In genomic region chr15:35671981-35672380, GRCh38 we compare ENCODE assay signal across 1 cellular context.
TF ChIP-seq lines count a peak whose summit lies in the region.

No MANE protein-coding gene starts in this region.

TF ChIP-seq in K562, 482 proteins besides CTCF, POLR2A, EP300 and RAD21 (continued from another document):
- no peak for TF ChIP-seq BRF2 (IDR thresholded peaks at IDR 0.05; ENCODE audit: borderline replicate concordance, insufficient read depth, insufficient read length)
- TF ChIP-seq SNIP1 (IDR thresholded peaks at IDR 0.05; ENCODE audit: low read depth), result no peak
- no peak for TF ChIP-seq HDAC6 (IDR thresholded peaks at IDR 0.05; ENCODE audit: low read depth, low read length)
- TF ChIP-seq ETS1 (conservative IDR thresholded peaks at IDR 0.05; ENCODE audit: control insufficient read depth, low read depth, low read length), result no peak
- no peak for TF ChIP-seq CEBPG (CRISPR knock-in tag; IDR thresholded peaks at IDR 0.05)
- TF ChIP-seq CEBPG (tag; conservative IDR thresholded peaks at IDR 0.05 in 1 of 2, IDR thresholded peaks at IDR 0.05 in 1 of 2), result no peak
- no peak for TF ChIP-seq DIDO1 (tag; IDR thresholded peaks at IDR 0.05; ENCODE audit: low read depth)
- no peak for TF ChIP-seq SIN3B (IDR thresholded peaks at IDR 0.05; ENCODE audit: low read depth)
- TF ChIP-seq, protein P1, sequence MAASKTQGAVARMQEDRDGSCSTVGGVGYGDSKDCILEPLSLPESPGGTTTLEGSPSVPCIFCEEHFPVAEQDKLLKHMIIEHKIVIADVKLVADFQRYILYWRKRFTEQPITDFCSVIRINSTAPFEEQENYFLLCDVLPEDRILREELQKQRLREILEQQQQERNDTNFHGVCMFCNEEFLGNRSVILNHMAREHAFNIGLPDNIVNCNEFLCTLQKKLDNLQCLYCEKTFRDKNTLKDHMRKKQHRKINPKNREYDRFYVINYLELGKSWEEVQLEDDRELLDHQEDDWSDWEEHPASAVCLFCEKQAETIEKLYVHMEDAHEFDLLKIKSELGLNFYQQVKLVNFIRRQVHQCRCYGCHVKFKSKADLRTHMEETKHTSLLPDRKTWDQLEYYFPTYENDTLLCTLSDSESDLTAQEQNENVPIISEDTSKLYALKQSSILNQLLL (CRISPR knock-in tag; IDR thresholded peaks at IDR 0.05; ENCODE audit: borderline replicate concordance), result no peak
- TF ChIP-seq ZNF408 (CRISPR knock-in tag; IDR thresholded peaks at IDR 0.05; ENCODE audit: low read depth), result no peak
- TF ChIP-seq, protein P2, sequence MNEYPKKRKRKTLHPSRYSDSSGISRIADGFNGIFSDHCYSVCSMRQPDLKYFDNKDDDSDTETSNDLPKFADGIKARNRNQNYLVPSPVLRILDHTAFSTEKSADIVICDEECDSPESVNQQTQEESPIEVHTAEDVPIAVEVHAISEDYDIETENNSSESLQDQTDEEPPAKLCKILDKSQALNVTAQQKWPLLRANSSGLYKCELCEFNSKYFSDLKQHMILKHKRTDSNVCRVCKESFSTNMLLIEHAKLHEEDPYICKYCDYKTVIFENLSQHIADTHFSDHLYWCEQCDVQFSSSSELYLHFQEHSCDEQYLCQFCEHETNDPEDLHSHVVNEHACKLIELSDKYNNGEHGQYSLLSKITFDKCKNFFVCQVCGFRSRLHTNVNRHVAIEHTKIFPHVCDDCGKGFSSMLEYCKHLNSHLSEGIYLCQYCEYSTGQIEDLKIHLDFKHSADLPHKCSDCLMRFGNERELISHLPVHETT (CRISPR knock-in tag; conservative IDR thresholded peaks at IDR 0.05 in 1 of 2, IDR thresholded peaks at IDR 0.05 in 1 of 2), result no peak
- TF ChIP-seq CAMTA2 (CRISPR knock-in tag; conservative IDR thresholded peaks at IDR 0.05), result no peak
- no peak for TF ChIP-seq HNRNPL (IDR thresholded peaks at IDR 0.05; ENCODE audit: low read depth, low read length)
